ENCODE assay signal across 1 cellular context in the genomic region with DNA sequence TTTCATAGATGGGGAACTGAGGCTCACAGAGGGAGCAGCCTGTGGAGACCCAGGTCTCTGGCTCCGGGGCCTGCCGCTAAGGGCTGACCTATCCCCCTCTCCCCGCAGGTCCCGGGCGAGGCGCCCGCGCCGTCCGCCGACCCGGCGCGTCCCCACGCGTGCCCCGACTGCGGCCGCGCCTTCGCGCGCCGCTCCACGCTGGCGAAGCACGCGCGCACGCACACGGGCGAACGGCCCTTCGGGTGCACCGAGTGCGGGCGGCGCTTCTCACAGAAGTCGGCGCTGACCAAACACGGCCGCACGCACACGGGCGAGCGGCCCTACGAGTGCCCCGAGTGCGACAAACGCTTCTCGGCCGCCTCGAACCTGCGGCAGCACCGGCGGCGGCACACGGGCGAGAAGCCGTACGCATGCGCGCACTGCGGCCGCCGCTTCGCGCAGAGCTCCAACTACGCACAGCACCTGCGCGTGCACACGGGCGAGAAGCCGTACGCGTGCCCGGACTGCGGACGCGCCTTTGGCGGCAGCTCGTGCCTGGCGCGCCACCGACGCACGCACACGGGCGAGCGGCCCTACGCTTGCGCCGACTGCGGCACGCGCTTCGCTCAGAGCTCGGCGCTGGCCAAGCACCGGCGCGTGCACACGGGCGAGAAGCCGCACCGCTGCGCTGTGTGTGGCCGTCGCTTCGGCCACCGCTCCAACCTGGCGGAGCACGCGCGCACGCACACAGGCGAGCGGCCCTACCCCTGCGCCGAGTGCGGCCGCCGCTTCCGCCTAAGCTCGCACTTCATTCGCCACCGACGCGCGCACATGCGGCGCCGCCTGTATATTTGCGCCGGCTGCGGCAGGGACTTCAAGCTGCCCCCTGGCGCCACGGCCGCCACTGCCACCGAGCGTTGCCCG.
TF ChIP-seq lines count a peak whose summit lies in the region.

No MANE protein-coding gene starts in this region.

TF ChIP-seq in SK-N-SH, 30 proteins besides CTCF, POLR2A, EP300 and RAD21:
- TF ChIP-seq SIN3A (IDR thresholded peaks at IDR 0.05; ENCODE audit: borderline replicate concordance, low read depth, low read length) (no peak; the same call in 1 of the 2 replicates), MEF2A (IDR thresholded peaks at IDR 0.05; ENCODE audit: borderline replicate concordance, low read depth) (no peak), GATA2 (CRISPR knock-in tag; IDR thresholded peaks at IDR 0.05) (no peak), FOXM1 (IDR thresholded peaks at IDR 0.05; ENCODE audit: low read depth) (no peak), SMC3 (IDR thresholded peaks at IDR 0.05; ENCODE audit: low read depth, low read length) (peak; percentile 5; the same call in 1 of the 2 replicates), EZH2phosphoT487 (IDR thresholded peaks at IDR 0.05; ENCODE audit: borderline replicate concordance, low read depth) (no peak), JUND (IDR thresholded peaks at IDR 0.05) (no peak), RXRA (IDR thresholded peaks at IDR 0.05; ENCODE audit: borderline replicate concordance, low read depth) (no peak), YY1 (IDR thresholded peaks at IDR 0.05; ENCODE audit: low read depth) (no peak), RCOR1 (IDR thresholded peaks at IDR 0.05; ENCODE audit: low read length) (no peak), ELF1 (IDR thresholded peaks at IDR 0.05) (no peak), POLR2AphosphoS5 (IDR thresholded peaks at IDR 0.05; ENCODE audit: low read depth, low read length) (no peak), GABPA (IDR thresholded peaks at IDR 0.05; ENCODE audit: low read depth) (no peak), CHD2 (IDR thresholded peaks at IDR 0.05; ENCODE audit: low read length, partially characterized antibody) (peak; percentile 18), MXI1 (IDR thresholded peaks at IDR 0.05; ENCODE audit: low read depth, low read length) (peak; percentile 66; the same call in 1 of the 2 replicates), FOXJ3 (CRISPR knock-in tag; IDR thresholded peaks at IDR 0.05) (no peak), NFIC (IDR thresholded peaks at IDR 0.05; ENCODE audit: borderline replicate concordance) (no peak), FOSL2 (IDR thresholded peaks at IDR 0.05; ENCODE audit: borderline replicate concordance, low read depth) (no peak), NRF1 (IDR thresholded peaks at IDR 0.05; ENCODE audit: low read depth, low read length) (peak; percentile 78), TEAD4 (IDR thresholded peaks at IDR 0.05; ENCODE audit: borderline replicate concordance, insufficient read depth) (no peak)
- TF ChIP-seq, protein P1, sequence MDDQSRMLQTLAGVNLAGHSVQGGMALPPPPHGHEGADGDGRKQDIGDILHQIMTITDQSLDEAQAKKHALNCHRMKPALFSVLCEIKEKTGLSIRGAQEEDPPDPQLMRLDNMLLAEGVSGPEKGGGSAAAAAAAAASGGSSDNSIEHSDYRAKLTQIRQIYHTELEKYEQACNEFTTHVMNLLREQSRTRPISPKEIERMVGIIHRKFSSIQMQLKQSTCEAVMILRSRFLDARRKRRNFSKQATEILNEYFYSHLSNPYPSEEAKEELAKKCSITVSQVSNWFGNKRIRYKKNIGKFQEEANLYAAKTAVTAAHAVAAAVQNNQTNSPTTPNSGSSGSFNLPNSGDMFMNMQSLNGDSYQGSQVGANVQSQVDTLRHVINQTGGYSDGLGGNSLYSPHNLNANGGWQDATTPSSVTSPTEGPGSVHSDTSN (IDR thresholded peaks at IDR 0.05): no peak
- TF ChIP-seq, protein P2, sequence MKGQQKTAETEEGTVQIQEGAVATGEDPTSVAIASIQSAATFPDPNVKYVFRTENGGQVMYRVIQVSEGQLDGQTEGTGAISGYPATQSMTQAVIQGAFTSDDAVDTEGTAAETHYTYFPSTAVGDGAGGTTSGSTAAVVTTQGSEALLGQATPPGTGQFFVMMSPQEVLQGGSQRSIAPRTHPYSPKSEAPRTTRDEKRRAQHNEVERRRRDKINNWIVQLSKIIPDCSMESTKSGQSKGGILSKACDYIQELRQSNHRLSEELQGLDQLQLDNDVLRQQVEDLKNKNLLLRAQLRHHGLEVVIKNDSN (IDR thresholded peaks at IDR 0.05; ENCODE audit: borderline replicate concordance, low read depth): no peak
- TF ChIP-seq, protein P3, sequence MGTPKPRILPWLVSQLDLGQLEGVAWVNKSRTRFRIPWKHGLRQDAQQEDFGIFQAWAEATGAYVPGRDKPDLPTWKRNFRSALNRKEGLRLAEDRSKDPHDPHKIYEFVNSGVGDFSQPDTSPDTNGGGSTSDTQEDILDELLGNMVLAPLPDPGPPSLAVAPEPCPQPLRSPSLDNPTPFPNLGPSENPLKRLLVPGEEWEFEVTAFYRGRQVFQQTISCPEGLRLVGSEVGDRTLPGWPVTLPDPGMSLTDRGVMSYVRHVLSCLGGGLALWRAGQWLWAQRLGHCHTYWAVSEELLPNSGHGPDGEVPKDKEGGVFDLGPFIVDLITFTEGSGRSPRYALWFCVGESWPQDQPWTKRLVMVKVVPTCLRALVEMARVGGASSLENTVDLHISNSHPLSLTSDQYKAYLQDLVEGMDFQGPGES (IDR thresholded peaks at IDR 0.05; ENCODE audit: low read depth, low read length): no peak
- TF ChIP-seq, protein P4, sequence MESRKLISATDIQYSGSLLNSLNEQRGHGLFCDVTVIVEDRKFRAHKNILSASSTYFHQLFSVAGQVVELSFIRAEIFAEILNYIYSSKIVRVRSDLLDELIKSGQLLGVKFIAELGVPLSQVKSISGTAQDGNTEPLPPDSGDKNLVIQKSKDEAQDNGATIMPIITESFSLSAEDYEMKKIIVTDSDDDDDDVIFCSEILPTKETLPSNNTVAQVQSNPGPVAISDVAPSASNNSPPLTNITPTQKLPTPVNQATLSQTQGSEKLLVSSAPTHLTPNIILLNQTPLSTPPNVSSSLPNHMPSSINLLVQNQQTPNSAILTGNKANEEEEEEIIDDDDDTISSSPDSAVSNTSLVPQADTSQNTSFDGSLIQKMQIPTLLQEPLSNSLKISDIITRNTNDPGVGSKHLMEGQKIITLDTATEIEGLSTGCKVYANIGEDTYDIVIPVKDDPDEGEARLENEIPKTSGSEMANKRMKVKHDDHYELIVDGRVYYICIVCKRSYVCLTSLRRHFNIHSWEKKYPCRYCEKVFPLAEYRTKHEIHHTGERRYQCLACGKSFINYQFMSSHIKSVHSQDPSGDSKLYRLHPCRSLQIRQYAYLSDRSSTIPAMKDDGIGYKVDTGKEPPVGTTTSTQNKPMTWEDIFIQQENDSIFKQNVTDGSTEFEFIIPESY (IDR thresholded peaks at IDR 0.05; ENCODE audit: borderline replicate concordance, low read depth): no peak
- TF ChIP-seq, protein P5, sequence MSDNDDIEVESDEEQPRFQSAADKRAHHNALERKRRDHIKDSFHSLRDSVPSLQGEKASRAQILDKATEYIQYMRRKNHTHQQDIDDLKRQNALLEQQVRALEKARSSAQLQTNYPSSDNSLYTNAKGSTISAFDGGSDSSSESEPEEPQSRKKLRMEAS (IDR thresholded peaks at IDR 0.05; ENCODE audit: low read depth): peak; percentile 69
- TF ChIP-seq, protein P6, sequence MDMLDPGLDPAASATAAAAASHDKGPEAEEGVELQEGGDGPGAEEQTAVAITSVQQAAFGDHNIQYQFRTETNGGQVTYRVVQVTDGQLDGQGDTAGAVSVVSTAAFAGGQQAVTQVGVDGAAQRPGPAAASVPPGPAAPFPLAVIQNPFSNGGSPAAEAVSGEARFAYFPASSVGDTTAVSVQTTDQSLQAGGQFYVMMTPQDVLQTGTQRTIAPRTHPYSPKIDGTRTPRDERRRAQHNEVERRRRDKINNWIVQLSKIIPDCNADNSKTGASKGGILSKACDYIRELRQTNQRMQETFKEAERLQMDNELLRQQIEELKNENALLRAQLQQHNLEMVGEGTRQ (IDR thresholded peaks at IDR 0.05; ENCODE audit: borderline replicate concordance, low read depth, low read length): no peak
TF ChIP-seq in SK-N-SH: peak in this region for 5.
